Comparison of ENCODE assay signal across 17 cellular contexts in genomic region chr20:60294627-60295026, GRCh38.
DNase-seq lines count a peak whose midpoint lies in the region; ATAC-seq lines count a peak whose summit lies in the region.
"Had no signal": no experiment of that assay in that cellular context is flagged by ENCODE, and none has a peak within 500 bp of the region (broad histone marks: within the 10 kb centered on the region; RNA-seq: fewer than 3 reads in every experiment).

No MANE protein-coding gene starts in this region.

- ATAC-seq in CD4-positive, CD25-positive, alpha-beta regulatory T cell (ENCODE audit: low read depth in 2 of 2), result peak in 1 of 2 donors; percentile 44
- peak; percentile 33 for ATAC-seq in T-helper 17 cell
- ATAC-seq in HG03196 (IDR thresholded peaks at IDR 0.05; ENCODE audit: unreplicated experiment), result no peak
- ATAC-seq in sciatic nerve, result no peak
- ATAC-seq: Right ventricle myocardium inferior had no signal

- peaks cover 0 to 21% (median 8%) of the 10 kb centered on the region in 7 donors for H3K9me3 Mint-ChIP-seq in CD4-positive, CD25-positive, alpha-beta regulatory T cell

- H3K4me3 Mint-ChIP-seq in CD4-positive, CD25-positive, alpha-beta regulatory T cell, result no peak overlapping the region
- no peak overlapping the region for H3K4me3 Mint-ChIP-seq in T-helper 17 cell
- H3K4me3 Mint-ChIP-seq: HFFc6 had no signal

- H3K36me3 Mint-ChIP-seq in CD4-positive, CD25-positive, alpha-beta regulatory T cell, result peaks cover 5% of the 10 kb centered on the region
- peaks cover 2% of the 10 kb centered on the region for H3K36me3 Mint-ChIP-seq in T-helper 17 cell (ENCODE audit: low read depth)

- H3K27ac Mint-ChIP-seq in CD4-positive, CD25-positive, alpha-beta regulatory T cell, result peak overlapping the region; percentile 1 to 15 (median 7)
- H3K27ac Mint-ChIP-seq in T-helper 17 cell, result no peak overlapping the region
- H3K27ac Mint-ChIP-seq: HFFc6 had no signal

- in situ Hi-C loops in KBM-7 (cut with MboI; ENCODE audit: low pct_unique_long_range_greater_than_20kb, low sequenced_read_pairs), result no loop called here

- H3K4me3 ChIP-seq in CD4-positive, CD25-positive, alpha-beta regulatory T cell (ENCODE audit: low read depth, low read length), result peak overlapping the region; percentile 34

- no peaks in the 10 kb centered on the region for H3K27me3 ChIP-seq in CD4-positive, CD25-positive, alpha-beta regulatory T cell (ENCODE audit: control insufficient read depth, insufficient read depth, low read length)

- H3K27ac ChIP-seq in CD4-positive, CD25-positive, alpha-beta regulatory T cell (ENCODE audit: insufficient read depth, low read length, poor library complexity, severe bottlenecking), result no peak overlapping the region
- H3K27ac ChIP-seq: 22Rv1 had no signal

- peaks cover 0 to 7% (median 3%) of the 10 kb centered on the region in 4 donors for H3K4me1 Mint-ChIP-seq in CD4-positive, CD25-positive, alpha-beta regulatory T cell
- H3K4me1 Mint-ChIP-seq in T-helper 17 cell, result peaks cover 12% of the 10 kb centered on the region

- H3K36me3 ChIP-seq in CD4-positive, CD25-positive, alpha-beta regulatory T cell (ENCODE audit: control insufficient read depth, insufficient read depth, low read length), result no peaks in the 10 kb centered on the region

- intact Hi-C loops in sciatic nerve (cut with DNase I), result no loop called here

- no peaks in the 10 kb centered on the region for H3K4me1 ChIP-seq in CD4-positive, CD25-positive, alpha-beta regulatory T cell (ENCODE audit: control insufficient read depth, insufficient read depth, low read length, poor library complexity, severe bottlenecking)

- DNase-seq in NCI-H1436 treated with DMSO at 0.1 percent for 48 hours (lab: John Stamatoyannopoulos, UW), result peak; percentile 25
- DNase-seq in NCI-H1436 (lab: John Stamatoyannopoulos, UW), result no peak
- peak in 1 of 3 donors; percentile 33 for DNase-seq in CD4-positive, CD25-positive, alpha-beta regulatory T cell
- DNase-seq in KBM-7, result peak; percentile 70
- DNase-seq in T-helper 17 cell, result no peak
- DNase-seq in epidermal melanocyte (ENCODE audit: insufficient read length, low spot score), result no peak
- DNase-seq in sciatic nerve (ENCODE audit: low spot score), result no peak
- DNase-seq: AML-193; CD8-positive, alpha-beta memory T cell; DMS53; HFFc6; NCI-H1105; NCI-H1694 treated with DMSO at 0.1 percent for 48 hours; NCI-H2171 had no signal

- H3K9me3 ChIP-seq in CD4-positive, CD25-positive, alpha-beta regulatory T cell (ENCODE audit: control insufficient read depth in 2 of 2, low read length in 2 of 2), result peaks cover 5 to 10% of the 10 kb centered on the region in 2 experiments
- no peaks in the 10 kb centered on the region for H3K9me3 ChIP-seq in T-helper 17 cell (ENCODE audit: control insufficient read depth, low read length, poor library complexity, severe bottlenecking)

- peaks cover 13% of the 10 kb centered on the region for H3K27me3 Mint-ChIP-seq in CD4-positive, CD25-positive, alpha-beta regulatory T cell
- peaks cover 12% of the 10 kb centered on the region for H3K27me3 Mint-ChIP-seq in T-helper 17 cell
- H3K27me3 Mint-ChIP-seq: CD8-positive, alpha-beta memory T cell had no signal

Comparison
In these comparisons a context has a peak if more than half of its experiments do, and no peak if none do; other contexts are left out.
1. DNase-seq: peak in NCI-H1436 treated with DMSO at 0.1 percent for 48 hours (single experiment) and KBM-7 (single experiment); none in NCI-H1436 (single experiment), T-helper 17 cell (0 of 3), epidermal melanocyte (single experiment) and sciatic nerve (single experiment).